8 cellular contexts compared by ENCODE assay signal in genomic region chr19:37654833-37655688, GRCh38. TPM values are rescaled to one million over a fixed set of nuclear protein-coding genes. Genes with fewer than 3 reads are reported as not detected.
DNase-seq lines count a peak whose midpoint lies in the region; ATAC-seq and TF ChIP-seq lines count a peak whose summit lies in the region.

Gene ZFP30 (minus strand): TSS chr19:37655465. CDS start chr19:37647822, 7,643 bp downstream.

- DNase-seq in GM13976 (ENCODE audit: low spot score) (peak; percentile 88), NCI-H2107 (lab: John Stamatoyannopoulos, UW) (peak; percentile 75), cerebellum (ENCODE audit: low spot score) (peak; percentile 93), kidney tubule cell (ENCODE audit: low spot score) (peak; percentile 90)
- peak; percentile 87 for DNase-seq in stimulated activated CD4-positive, alpha-beta T cell treated with anti-CD3 and anti-CD28 coated beads, Interleukin-15, amount 100 ng/mL, for 24 hours
- DNase-seq in NK-92 treated with Interleukin-12 subunit alpha and Interleukin-12 subunit beta, amount 100 ng/mL, for 24 hours (lab: John Stamatoyannopoulos, UW) = no peak

- peak; percentile 46 for ATAC-seq in HG02884 (IDR thresholded peaks at IDR 0.05; ENCODE audit: unreplicated experiment)
- peak; percentile 72 to 78 for ATAC-seq in activated CD4-positive, CD25-positive, alpha-beta regulatory T cell treated with anti-CD3 and anti-CD28 coated beads, Interleukin-2, amount 50 U/mL, for 24 hours

- in situ Hi-C loops in GM13976 (cut with MboI; ENCODE audit: low sequenced_read_pairs, unreplicated experiment) = no loop called here

- no peak for TF ChIP-seq CTCF in GM13976 (IDR thresholded peaks at IDR 0.05; ENCODE audit: borderline replicate concordance, control extremely low read depth, extremely low read depth, insufficient read depth, missing control alignments)

RNA-seq across cellular contexts. Expression of gene ZFP30, which starts in this region (rescaled TPM):
- total RNA-seq in cerebellum = 51.6 TPM
